ENCODE assay signal across 8 cellular contexts in the genomic region with DNA sequence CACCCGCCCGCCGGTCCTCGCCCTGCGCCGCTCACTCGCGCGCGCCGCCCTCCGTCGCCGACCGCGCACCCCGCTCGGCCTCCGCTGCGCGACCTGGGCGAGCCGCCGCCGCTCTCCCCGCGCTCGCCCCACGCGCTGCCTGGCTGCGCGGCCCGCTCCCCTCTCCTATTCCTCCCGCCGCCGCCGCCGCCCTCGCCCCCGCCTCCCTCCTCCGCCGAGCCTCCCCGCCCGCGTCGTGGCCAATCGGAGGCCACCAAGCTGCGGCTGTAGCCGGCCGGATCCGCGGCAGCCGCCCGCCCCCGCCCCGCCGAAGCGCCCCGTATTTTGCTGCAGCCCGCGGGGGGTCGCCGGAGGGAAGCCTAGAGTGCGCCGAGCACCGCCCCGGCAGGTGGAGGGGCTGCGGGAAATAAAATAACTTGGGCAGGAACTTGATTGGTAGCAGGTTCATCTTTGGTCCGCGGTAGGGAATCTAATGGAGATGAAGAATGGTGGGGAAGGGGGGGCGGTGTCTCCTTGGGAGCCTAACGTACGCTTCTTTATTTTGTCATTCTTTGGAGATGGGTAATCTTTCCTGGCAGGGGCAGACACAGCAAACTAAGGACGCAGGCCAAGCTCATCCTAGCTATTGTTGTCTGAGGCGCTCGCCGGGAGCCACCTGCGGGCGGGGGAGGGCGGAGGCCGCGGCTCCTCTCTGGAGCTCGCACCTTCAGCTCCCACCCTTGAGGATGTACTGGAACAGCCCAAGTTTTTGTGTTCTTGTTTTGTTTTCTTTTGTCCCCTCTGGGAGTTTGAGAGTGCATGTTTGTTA. TPM values are rescaled to one million over a fixed set of nuclear protein-coding genes. Genes with fewer than 3 reads are reported as not detected.
DNase-seq lines count a peak whose midpoint lies in the region; ATAC-seq and TF ChIP-seq lines count a peak whose summit lies in the region.

No MANE protein-coding gene starts in this region.

- CTCF ChIA-PET in BJ (lab: Yijun Ruan, JAX): interaction anchor here (0.6 to 2.0 kb wide), 5 partner anchors 11 to 573 kb away, joined by 3 to 7 read pairs (median 3); no protein-coding TSS in a partner anchor

- H3K4me3 ChIP-seq in BJ (ENCODE audit: low read depth, low read length) (peak overlapping the region; percentile 95), H7 (ENCODE audit: insufficient read depth, low read depth, low read length) (peak overlapping the region; percentile 89)
- no peak overlapping the region for H3K4me3 ChIP-seq in effector memory CD4-positive, alpha-beta T cell (ENCODE audit: insufficient read depth, low read depth, low read length, poor library complexity, severe bottlenecking)

- H3K27me3 ChIP-seq in BJ (ENCODE audit: control insufficient read depth, insufficient read depth, low read length) (no peaks in the 10 kb centered on the region), H7 (ENCODE audit: control insufficient read depth, insufficient read depth, low read length) (peaks cover 8% of the 10 kb centered on the region; the same call in 1 of the 2 replicates)
- H3K27me3 ChIP-seq in effector memory CD4-positive, alpha-beta T cell (replicated peaks; ENCODE audit: control insufficient read depth, insufficient read depth, low read length, poor library complexity, severe bottlenecking): no peaks in the 10 kb centered on the region

- H3K36me3 Mint-ChIP-seq in central memory CD8-positive, alpha-beta T cell (ENCODE audit: insufficient read depth): no peaks in the 10 kb centered on the region

- no peak for ATAC-seq in central memory CD8-positive, alpha-beta T cell (replicated peaks; ENCODE audit: extremely low read depth, poor library complexity, severe bottlenecking)
- peak; percentile 31 for ATAC-seq in stimulated activated naive CD8-positive, alpha-beta T cell treated with anti-CD3 and anti-CD28 coated beads, Interleukin-15, Interleukin-2, amounts not matched to agents 100 U/mL and 50 U/mL, for 24 hours
- ATAC-seq in GM18517 (IDR thresholded peaks at IDR 0.05; ENCODE audit: unreplicated experiment): no peak

- no peak overlapping the region for H3K27ac ChIP-seq in effector memory CD4-positive, alpha-beta T cell (ENCODE audit: insufficient read depth, low read length, poor library complexity, severe bottlenecking)

- H3K4me1 Mint-ChIP-seq in central memory CD8-positive, alpha-beta T cell: peaks cover 10% of the 10 kb centered on the region

- peak overlapping the region; percentile 60 for H3K4me3 Mint-ChIP-seq in central memory CD8-positive, alpha-beta T cell

- POLR2A ChIA-PET in BJ (lab: Charles Lee): interaction anchor here (0.6 to 0.8 kb wide), 4 partner anchors 113 to 407 kb away, joined by 3 to 17 read pairs (median 6); no protein-coding TSS in a partner anchor

- H3K36me3 ChIP-seq in BJ (ENCODE audit: control insufficient read depth, insufficient read depth, low read length) (no peaks in the 10 kb centered on the region), H7 (replicated peaks; ENCODE audit: control insufficient read depth, insufficient read depth, low read length) (no peaks in the 10 kb centered on the region)
- H3K36me3 ChIP-seq in effector memory CD4-positive, alpha-beta T cell (ENCODE audit: control insufficient read depth, insufficient read depth, low read length): no peaks in the 10 kb centered on the region

- no peak overlapping the region for H3K27ac Mint-ChIP-seq in central memory CD8-positive, alpha-beta T cell (ENCODE audit: low read depth)

- no peaks in the 10 kb centered on the region for H3K9me3 ChIP-seq in effector memory CD4-positive, alpha-beta T cell (ENCODE audit: control insufficient read depth, low read length)

- H3K27me3 Mint-ChIP-seq in central memory CD8-positive, alpha-beta T cell: peaks cover 40% of the 10 kb centered on the region

- DNase-seq in BJ (ENCODE audit: low read depth): no peak
- DNase-seq in H7: peak; percentile 90
- DNase-seq in NCI-H526 treated with DMSO at 0.1 percent for 48 hours (lab: John Stamatoyannopoulos, UW): peak; percentile 66
- no peak for DNase-seq in central memory CD8-positive, alpha-beta T cell (ENCODE audit: low spot score in 2 of 2)
- DNase-seq in kidney glomerular epithelial cell (lab: John Stamatoyannopoulos, UW): peak; percentile 64
- DNase-seq in stimulated activated naive CD8-positive, alpha-beta T cell treated with anti-CD3 and anti-CD28 coated beads, Interleukin-15, Interleukin-2, amounts not matched to agents 100 U/mL and 50 U/mL, for 24 hours: peak; percentile 3
- no peak for DNase-seq in effector memory CD4-positive, alpha-beta T cell

- no peaks in the 10 kb centered on the region for H3K9me3 Mint-ChIP-seq in central memory CD8-positive, alpha-beta T cell

- TF ChIP-seq CTCF in BJ (IDR thresholded peaks at IDR 0.05; ENCODE audit: insufficient read depth, low read depth, low read length): peak; percentile 13; the same call in 1 of the 2 replicates

- H3K4me1 ChIP-seq in effector memory CD4-positive, alpha-beta T cell (ENCODE audit: control insufficient read depth, insufficient read depth, low read length, poor library complexity, severe bottlenecking): no peaks in the 10 kb centered on the region

RNA-seq across cellular contexts. Expression of a gene that starts 1.1 kb away (rescaled TPM):
- polyA plus RNA-seq in BJ (2011; rRNA removed): 180 and 254 TPM in 2 replicates
- polyA minus RNA-seq in BJ (2011; rRNA and poly(A)+ RNA removed): 218 and 254 TPM in 2 replicates
- 101 and 106 TPM in 2 replicates for total RNA-seq in H7 (2014; rRNA removed; shearing (Covaris generic))

Comparison
In these comparisons a context has a peak if more than half of its experiments do, and no peak if none do; other contexts are left out.
1. DNase-seq: peak in H7 (single experiment), NCI-H526 treated with DMSO at 0.1 percent for 48 hours (single experiment), kidney glomerular epithelial cell (single experiment) and stimulated activated naive CD8-positive, alpha-beta T cell treated with anti-CD3 and anti-CD28 coated beads, Interleukin-15, Interleukin-2, amounts not matched to agents 100 U/mL and 50 U/mL, for 24 hours (single experiment); none in BJ (single experiment), central memory CD8-positive, alpha-beta T cell (0 of 2) and effector memory CD4-positive, alpha-beta T cell (0 of 3).